Comparison of ENCODE assay signal across 34 cellular contexts in genomic region chr14:38225946-38226345, GRCh38. TPM values are rescaled to one million over a fixed set of nuclear protein-coding genes. Genes with fewer than 3 reads are reported as not detected.
"Had no signal": no experiment of that assay in that cellular context is flagged by ENCODE, and none has a peak within 500 bp of the region (broad histone marks: within the 10 kb centered on the region; RNA-seq: fewer than 3 reads in every experiment).

No MANE protein-coding gene starts in this region.

- DNase-seq: activated CD4-positive, alpha-beta memory T cell treated with anti-CD3 and anti-CD28 coated beads for 36 hours; activated CD4-positive, alpha-beta T cell treated with anti-CD3 and anti-CD28 coated beads for 36 hours; activated CD4-positive, alpha-beta T cell treated with anti-CD3 and anti-CD28 coated beads, Interleukin-2, amount 10 ng/mL, durations not matched to agents 24 days and 14 days; activated CD4-positive, CD25-positive, alpha-beta regulatory T cell; activated CD4-positive, CD25-positive, alpha-beta regulatory T cell treated with anti-CD3 and anti-CD28 coated beads, Interleukin-2, amount 50 U/mL, for 72 hours; activated CD8-positive, alpha-beta memory T cell treated with anti-CD3 and anti-CD28 coated beads, Interleukin-2, amount 10 ng/mL, durations not matched to agents 7 days and 5 days; activated CD8-positive, alpha-beta memory T cell treated with anti-CD3 and anti-CD28 coated beads, Interleukin-2, amount 50 U/mL, for 4 hours; activated CD8-positive, alpha-beta T cell treated with anti-CD3 and anti-CD28 coated beads, Interleukin-2, amount 10 ng/mL, durations not matched to agents 7 days and 5 days; activated effector memory CD4-positive, alpha-beta T cell treated with anti-CD3 and anti-CD28 coated beads, Interleukin-2, amount 50 U/mL, for 16 hours; activated naive CD4-positive, alpha-beta T cell treated with anti-CD3 and anti-CD28 coated beads for 36 hours; activated naive CD8-positive, alpha-beta T cell treated with anti-CD3 and anti-CD28 coated beads for 36 hours; activated naive CD8-positive, alpha-beta T cell treated with anti-CD3 and anti-CD28 coated beads, Interleukin-2, amount 50 U/mL, for 24 hours; activated T-cell treated with anti-CD3 and anti-CD28 coated beads, Interleukin-2, amount 50 U/mL, for 1 hour; activated T-cell treated with anti-CD3 and anti-CD28 coated beads, Interleukin-2, amount 50 U/mL, for 48 hours; adrenal gland; amygdala; aorta; body of pancreas; caudate nucleus; cortex of kidney; dermis blood vessel endothelial cell; effector CD4-positive, alpha-beta T cell; effector memory CD8-positive, alpha-beta T cell; erythroblast; foreskin keratinocyte; gastrocnemius medialis; glutamatergic neuron; heart left ventricle; T-helper 2 cell had no signal

- H3K27ac ChIP-seq: adrenal gland, body of pancreas, esophagus muscularis mucosa, foreskin keratinocyte, gastrocnemius medialis, heart left ventricle had no signal

- H3K36me3 ChIP-seq: adrenal gland, esophagus muscularis mucosa, gastrocnemius medialis, heart left ventricle had no signal

- H3K9me3 ChIP-seq: adrenal gland, body of pancreas, esophagus muscularis mucosa, gastrocnemius medialis, heart left ventricle had no signal

- H3K27me3 ChIP-seq: adrenal gland, body of pancreas, esophagus muscularis mucosa, foreskin keratinocyte, gastrocnemius medialis, heart left ventricle had no signal

- H3K4me1 ChIP-seq: adrenal gland, body of pancreas, esophagus muscularis mucosa, foreskin keratinocyte, gastrocnemius medialis, heart left ventricle had no signal

- H3K4me3 ChIP-seq: adrenal gland, body of pancreas, esophagus muscularis mucosa, gastrocnemius medialis, heart left ventricle had no signal

RNA-seq across cellular contexts. Expression of gene SSTR1, which starts 18.2 kb away (rescaled TPM):
- total RNA-seq: activated CD4-positive, alpha-beta memory T cell treated with anti-CD3 and anti-CD28 coated beads for 36 hours; activated CD4-positive, alpha-beta T cell treated with anti-CD3 and anti-CD28 coated beads for 36 hours; activated CD4-positive, alpha-beta T cell treated with anti-CD3 and anti-CD28 coated beads, Interleukin-2, amount 10 ng/mL, durations not matched to agents 24 days and 14 days; activated CD8-positive, alpha-beta memory T cell treated with anti-CD3 and anti-CD28 coated beads for 36 hours; activated CD8-positive, alpha-beta memory T cell treated with anti-CD3 and anti-CD28 coated beads, Interleukin-2, amount 10 ng/mL, durations not matched to agents 7 days and 5 days; activated CD8-positive, alpha-beta T cell treated with anti-CD3 and anti-CD28 coated beads, Interleukin-2, amount 10 ng/mL, durations not matched to agents 7 days and 5 days; activated naive CD4-positive, alpha-beta T cell treated with anti-CD3 and anti-CD28 coated beads for 36 hours; activated naive CD8-positive, alpha-beta T cell treated with anti-CD3 and anti-CD28 coated beads for 36 hours; activated T-helper 1 cell treated with anti-CD3 and anti-CD28 coated beads, Interleukin-12 subunit alpha, Interleukin-12 subunit beta, Interleukin-2, Interleukin-4 antibody, amounts not matched to agents 30 ng/mL and 10 ng/mL and 1 ng/mL, durations not matched to agents 14 hours and 24 hours and 36 hours; activated T-helper 2 cell treated with anti-CD3 and anti-CD28 coated beads, Interferon-gamma antibody, Interleukin-2, Interleukin-4, amounts not matched to agents 10 μg/mL and 5 μg/mL and 100 μg/mL, durations not matched to agents 14 hours and 24 hours and 36 hours; chondrocyte; foreskin keratinocyte had no signal

RNA-seq across cellular contexts. Expression of gene CLEC14A, which starts 29.9 kb away (rescaled TPM):
- total RNA-seq: activated CD4-positive, alpha-beta memory T cell treated with anti-CD3 and anti-CD28 coated beads for 36 hours; activated CD4-positive, alpha-beta T cell treated with anti-CD3 and anti-CD28 coated beads for 36 hours; activated CD4-positive, alpha-beta T cell treated with anti-CD3 and anti-CD28 coated beads, Interleukin-2, amount 10 ng/mL, durations not matched to agents 24 days and 14 days; activated CD8-positive, alpha-beta memory T cell treated with anti-CD3 and anti-CD28 coated beads for 36 hours; activated CD8-positive, alpha-beta memory T cell treated with anti-CD3 and anti-CD28 coated beads, Interleukin-2, amount 10 ng/mL, durations not matched to agents 7 days and 5 days; activated CD8-positive, alpha-beta T cell treated with anti-CD3 and anti-CD28 coated beads, Interleukin-2, amount 10 ng/mL, durations not matched to agents 7 days and 5 days; activated naive CD4-positive, alpha-beta T cell treated with anti-CD3 and anti-CD28 coated beads for 36 hours; activated naive CD8-positive, alpha-beta T cell treated with anti-CD3 and anti-CD28 coated beads for 36 hours; activated T-helper 1 cell treated with anti-CD3 and anti-CD28 coated beads, Interleukin-12 subunit alpha, Interleukin-12 subunit beta, Interleukin-2, Interleukin-4 antibody, amounts not matched to agents 30 ng/mL and 10 ng/mL and 1 ng/mL, durations not matched to agents 14 hours and 24 hours and 36 hours; activated T-helper 2 cell treated with anti-CD3 and anti-CD28 coated beads, Interferon-gamma antibody, Interleukin-2, Interleukin-4, amounts not matched to agents 10 μg/mL and 5 μg/mL and 100 μg/mL, durations not matched to agents 14 hours and 24 hours and 36 hours; chondrocyte; foreskin keratinocyte had no signal
